3 cellular contexts compared by ENCODE assay signal in genomic region chr15:67781907-67782559, GRCh38.
TF ChIP-seq lines count a peak whose summit lies in the region.

No MANE protein-coding gene starts in this region.

TF ChIP-seq in A549, 52 proteins besides CTCF, POLR2A, EP300 and RAD21:
- peak; percentile 91 for TF ChIP-seq MAFK (IDR thresholded peaks at IDR 0.05; ENCODE audit: partially characterized antibody)
- TF ChIP-seq, protein P1, sequence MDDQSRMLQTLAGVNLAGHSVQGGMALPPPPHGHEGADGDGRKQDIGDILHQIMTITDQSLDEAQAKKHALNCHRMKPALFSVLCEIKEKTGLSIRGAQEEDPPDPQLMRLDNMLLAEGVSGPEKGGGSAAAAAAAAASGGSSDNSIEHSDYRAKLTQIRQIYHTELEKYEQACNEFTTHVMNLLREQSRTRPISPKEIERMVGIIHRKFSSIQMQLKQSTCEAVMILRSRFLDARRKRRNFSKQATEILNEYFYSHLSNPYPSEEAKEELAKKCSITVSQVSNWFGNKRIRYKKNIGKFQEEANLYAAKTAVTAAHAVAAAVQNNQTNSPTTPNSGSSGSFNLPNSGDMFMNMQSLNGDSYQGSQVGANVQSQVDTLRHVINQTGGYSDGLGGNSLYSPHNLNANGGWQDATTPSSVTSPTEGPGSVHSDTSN (IDR thresholded peaks at IDR 0.05), result no peak

TF ChIP-seq in GM23338, 12 proteins besides CTCF, POLR2A, EP300 and RAD21 (continues in another document):
- TF ChIP-seq ZNF462 (CRISPR knock-in tag; IDR thresholded peaks at IDR 0.05) (no peak), EZH2 (IDR thresholded peaks at IDR 0.05; ENCODE audit: low read depth, unreplicated experiment) (no peak), JUNB (IDR thresholded peaks at IDR 0.05; ENCODE audit: unreplicated experiment) (no peak), STAT1 (IDR thresholded peaks at IDR 0.05; ENCODE audit: unreplicated experiment) (no peak), POLR2AphosphoS5 (IDR thresholded peaks at IDR 0.05; ENCODE audit: low read depth) (no peak), NANOG (IDR thresholded peaks at IDR 0.05; ENCODE audit: borderline replicate concordance) (no peak), EZH2phosphoT487 (IDR thresholded peaks at IDR 0.05; ENCODE audit: unreplicated experiment) (no peak), ZNF331 (CRISPR knock-in tag; IDR thresholded peaks at IDR 0.05; ENCODE audit: low read depth) (no peak)
- TF ChIP-seq, protein P2, sequence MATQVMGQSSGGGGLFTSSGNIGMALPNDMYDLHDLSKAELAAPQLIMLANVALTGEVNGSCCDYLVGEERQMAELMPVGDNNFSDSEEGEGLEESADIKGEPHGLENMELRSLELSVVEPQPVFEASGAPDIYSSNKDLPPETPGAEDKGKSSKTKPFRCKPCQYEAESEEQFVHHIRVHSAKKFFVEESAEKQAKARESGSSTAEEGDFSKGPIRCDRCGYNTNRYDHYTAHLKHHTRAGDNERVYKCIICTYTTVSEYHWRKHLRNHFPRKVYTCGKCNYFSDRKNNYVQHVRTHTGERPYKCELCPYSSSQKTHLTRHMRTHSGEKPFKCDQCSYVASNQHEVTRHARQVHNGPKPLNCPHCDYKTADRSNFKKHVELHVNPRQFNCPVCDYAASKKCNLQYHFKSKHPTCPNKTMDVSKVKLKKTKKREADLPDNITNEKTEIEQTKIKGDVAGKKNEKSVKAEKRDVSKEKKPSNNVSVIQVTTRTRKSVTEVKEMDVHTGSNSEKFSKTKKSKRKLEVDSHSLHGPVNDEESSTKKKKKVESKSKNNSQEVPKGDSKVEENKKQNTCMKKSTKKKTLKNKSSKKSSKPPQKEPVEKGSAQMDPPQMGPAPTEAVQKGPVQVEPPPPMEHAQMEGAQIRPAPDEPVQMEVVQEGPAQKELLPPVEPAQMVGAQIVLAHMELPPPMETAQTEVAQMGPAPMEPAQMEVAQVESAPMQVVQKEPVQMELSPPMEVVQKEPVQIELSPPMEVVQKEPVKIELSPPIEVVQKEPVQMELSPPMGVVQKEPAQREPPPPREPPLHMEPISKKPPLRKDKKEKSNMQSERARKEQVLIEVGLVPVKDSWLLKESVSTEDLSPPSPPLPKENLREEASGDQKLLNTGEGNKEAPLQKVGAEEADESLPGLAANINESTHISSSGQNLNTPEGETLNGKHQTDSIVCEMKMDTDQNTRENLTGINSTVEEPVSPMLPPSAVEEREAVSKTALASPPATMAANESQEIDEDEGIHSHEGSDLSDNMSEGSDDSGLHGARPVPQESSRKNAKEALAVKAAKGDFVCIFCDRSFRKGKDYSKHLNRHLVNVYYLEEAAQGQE (IDR thresholded peaks at IDR 0.05; ENCODE audit: unreplicated experiment), result no peak

TF ChIP-seq in K562, 482 proteins besides CTCF, POLR2A, EP300 and RAD21 (continues in another document):
- TF ChIP-seq HINFP (tag; conservative IDR thresholded peaks at IDR 0.05; ENCODE audit: low read depth), result no peak
- TF ChIP-seq, protein P3, sequence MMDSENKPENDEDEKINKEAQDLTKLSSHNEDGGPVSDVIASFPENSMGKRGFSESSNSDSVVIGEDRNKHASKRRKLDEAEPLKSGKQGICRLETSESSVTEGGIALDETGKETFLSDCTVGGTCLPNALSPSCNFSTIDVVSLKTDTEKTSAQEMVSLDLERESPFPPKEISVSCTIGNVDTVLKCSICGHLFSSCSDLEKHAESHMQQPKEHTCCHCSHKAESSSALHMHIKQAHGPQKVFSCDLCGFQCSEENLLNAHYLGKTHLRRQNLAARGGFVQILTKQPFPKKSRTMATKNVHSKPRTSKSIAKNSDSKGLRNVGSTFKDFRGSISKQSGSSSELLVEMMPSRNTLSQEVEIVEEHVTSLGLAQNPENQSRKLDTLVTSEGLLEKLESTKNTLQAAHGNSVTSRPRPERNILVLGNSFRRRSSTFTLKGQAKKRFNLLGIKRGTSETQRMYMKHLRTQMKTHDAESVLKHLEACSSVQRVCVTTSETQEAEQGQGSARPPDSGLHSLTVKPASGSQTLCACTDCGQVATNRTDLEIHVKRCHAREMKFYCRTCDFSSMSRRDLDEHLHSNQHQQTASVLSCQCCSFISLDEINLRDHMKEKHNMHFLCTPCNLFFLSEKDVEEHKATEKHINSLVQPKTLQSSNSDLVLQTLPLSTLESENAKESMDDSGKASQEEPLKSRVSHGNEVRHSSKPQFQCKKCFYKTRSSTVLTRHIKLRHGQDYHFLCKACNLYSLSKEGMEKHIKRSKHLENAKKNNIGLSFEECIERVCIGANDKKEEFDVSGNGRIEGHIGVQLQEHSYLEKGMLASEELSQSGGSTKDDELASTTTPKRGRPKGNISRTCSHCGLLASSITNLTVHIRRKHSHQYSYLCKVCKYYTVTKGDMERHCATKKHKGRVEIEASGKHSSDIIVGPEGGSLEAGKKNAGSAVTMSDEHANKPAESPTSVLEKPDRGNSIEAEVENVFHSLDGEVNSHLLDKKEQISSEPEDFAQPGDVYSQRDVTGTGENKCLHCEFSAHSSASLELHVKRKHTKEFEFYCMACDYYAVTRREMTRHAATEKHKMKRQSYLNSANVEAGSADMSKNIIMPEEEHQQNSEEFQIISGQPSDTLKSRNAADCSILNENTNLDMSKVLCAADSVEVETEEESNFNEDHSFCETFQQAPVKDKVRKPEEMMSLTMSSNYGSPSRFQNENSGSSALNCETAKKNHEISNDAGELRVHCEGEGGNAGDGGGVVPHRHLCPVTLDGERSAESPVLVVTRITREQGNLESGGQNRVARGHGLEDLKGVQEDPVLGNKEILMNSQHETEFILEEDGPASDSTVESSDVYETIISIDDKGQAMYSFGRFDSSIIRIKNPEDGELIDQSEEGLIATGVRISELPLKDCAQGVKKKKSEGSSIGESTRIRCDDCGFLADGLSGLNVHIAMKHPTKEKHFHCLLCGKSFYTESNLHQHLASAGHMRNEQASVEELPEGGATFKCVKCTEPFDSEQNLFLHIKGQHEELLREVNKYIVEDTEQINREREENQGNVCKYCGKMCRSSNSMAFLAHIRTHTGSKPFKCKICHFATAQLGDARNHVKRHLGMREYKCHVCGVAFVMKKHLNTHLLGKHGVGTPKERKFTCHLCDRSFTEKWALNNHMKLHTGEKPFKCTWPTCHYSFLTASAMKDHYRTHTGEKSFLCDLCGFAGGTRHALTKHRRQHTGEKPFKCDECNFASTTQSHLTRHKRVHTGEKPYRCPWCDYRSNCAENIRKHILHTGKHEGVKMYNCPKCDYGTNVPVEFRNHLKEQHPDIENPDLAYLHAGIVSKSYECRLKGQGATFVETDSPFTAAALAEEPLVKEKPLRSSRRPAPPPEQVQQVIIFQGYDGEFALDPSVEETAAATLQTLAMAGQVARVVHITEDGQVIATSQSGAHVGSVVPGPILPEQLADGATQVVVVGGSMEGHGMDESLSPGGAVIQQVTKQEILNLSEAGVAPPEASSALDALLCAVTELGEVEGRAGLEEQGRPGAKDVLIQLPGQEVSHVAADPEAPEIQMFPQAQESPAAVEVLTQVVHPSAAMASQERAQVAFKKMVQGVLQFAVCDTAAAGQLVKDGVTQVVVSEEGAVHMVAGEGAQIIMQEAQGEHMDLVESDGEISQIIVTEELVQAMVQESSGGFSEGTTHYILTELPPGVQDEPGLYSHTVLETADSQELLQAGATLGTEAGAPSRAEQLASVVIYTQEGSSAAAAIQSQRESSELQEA (IDR thresholded peaks at IDR 0.05; ENCODE audit: low read depth), result no peak
- TF ChIP-seq, protein P4, sequence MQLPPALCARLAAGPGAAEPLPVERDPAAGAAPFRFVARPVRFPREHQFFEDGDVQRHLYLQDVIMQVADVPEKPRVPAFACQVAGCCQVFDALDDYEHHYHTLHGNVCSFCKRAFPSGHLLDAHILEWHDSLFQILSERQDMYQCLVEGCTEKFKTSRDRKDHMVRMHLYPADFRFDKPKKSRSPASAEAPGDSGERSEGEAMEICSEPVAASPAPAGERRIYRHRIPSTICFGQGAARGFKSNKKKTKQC (CRISPR knock-in tag; IDR thresholded peaks at IDR 0.05), result no peak
- TF ChIP-seq, protein P5, sequence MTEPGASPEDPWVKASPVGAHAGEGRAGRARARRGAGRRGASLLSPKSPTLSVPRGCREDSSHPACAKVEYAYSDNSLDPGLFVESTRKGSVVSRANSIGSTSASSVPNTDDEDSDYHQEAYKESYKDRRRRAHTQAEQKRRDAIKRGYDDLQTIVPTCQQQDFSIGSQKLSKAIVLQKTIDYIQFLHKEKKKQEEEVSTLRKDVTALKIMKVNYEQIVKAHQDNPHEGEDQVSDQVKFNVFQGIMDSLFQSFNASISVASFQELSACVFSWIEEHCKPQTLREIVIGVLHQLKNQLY (CRISPR knock-in tag; conservative IDR thresholded peaks at IDR 0.05), result no peak
- no peak for TF ChIP-seq TAL1 (IDR thresholded peaks at IDR 0.05)
- TF ChIP-seq ZNF324 (CRISPR knock-in tag; IDR thresholded peaks at IDR 0.05), result no peak
- peak; percentile 61 for TF ChIP-seq MAFF (IDR thresholded peaks at IDR 0.05; ENCODE audit: low read length)
- TF ChIP-seq ZNF76 (CRISPR knock-in tag; IDR thresholded peaks at IDR 0.05; ENCODE audit: borderline replicate concordance), result no peak
- TF ChIP-seq ZNF316 (IDR thresholded peaks at IDR 0.05), result peak; percentile 43; the same call in 1 of the 2 replicates
- no peak for TF ChIP-seq ZFP30 (CRISPR knock-in tag; IDR thresholded peaks at IDR 0.05; ENCODE audit: borderline replicate concordance)
- TF ChIP-seq THRAP3 (IDR thresholded peaks at IDR 0.05; ENCODE audit: borderline replicate concordance), result no peak
- TF ChIP-seq ZNF23 (CRISPR knock-in tag; IDR thresholded peaks at IDR 0.05), result no peak
- no peak for TF ChIP-seq ZNF589 (CRISPR knock-in tag; IDR thresholded peaks at IDR 0.05; ENCODE audit: low read depth)
- no peak for TF ChIP-seq HNRNPL (IDR thresholded peaks at IDR 0.05; ENCODE audit: low read depth, low read length)
- no peak for TF ChIP-seq ZNF318 (IDR thresholded peaks at IDR 0.05; ENCODE audit: borderline replicate concordance in 1 of 2, low read depth in 1 of 2)
- TF ChIP-seq, protein P6, sequence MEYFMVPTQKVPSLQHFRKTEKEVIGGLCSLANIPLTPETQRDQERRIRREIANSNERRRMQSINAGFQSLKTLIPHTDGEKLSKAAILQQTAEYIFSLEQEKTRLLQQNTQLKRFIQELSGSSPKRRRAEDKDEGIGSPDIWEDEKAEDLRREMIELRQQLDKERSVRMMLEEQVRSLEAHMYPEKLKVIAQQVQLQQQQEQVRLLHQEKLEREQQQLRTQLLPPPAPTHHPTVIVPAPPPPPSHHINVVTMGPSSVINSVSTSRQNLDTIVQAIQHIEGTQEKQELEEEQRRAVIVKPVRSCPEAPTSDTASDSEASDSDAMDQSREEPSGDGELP (CRISPR knock-in tag; IDR thresholded peaks at IDR 0.05; ENCODE audit: borderline replicate concordance), result no peak
- peak; percentile 42; the same call in 1 of the 2 replicates for TF ChIP-seq C11orf30 (IDR thresholded peaks at IDR 0.05; ENCODE audit: low read depth)
- TF ChIP-seq EWSR1 (IDR thresholded peaks at IDR 0.05; ENCODE audit: borderline replicate concordance, low read depth, partially characterized antibody), result no peak
- no peak for TF ChIP-seq TCF7 (IDR thresholded peaks at IDR 0.05; ENCODE audit: borderline replicate concordance)
- no peak for TF ChIP-seq SOX6 (IDR thresholded peaks at IDR 0.05)
